In the genomic region with DNA sequence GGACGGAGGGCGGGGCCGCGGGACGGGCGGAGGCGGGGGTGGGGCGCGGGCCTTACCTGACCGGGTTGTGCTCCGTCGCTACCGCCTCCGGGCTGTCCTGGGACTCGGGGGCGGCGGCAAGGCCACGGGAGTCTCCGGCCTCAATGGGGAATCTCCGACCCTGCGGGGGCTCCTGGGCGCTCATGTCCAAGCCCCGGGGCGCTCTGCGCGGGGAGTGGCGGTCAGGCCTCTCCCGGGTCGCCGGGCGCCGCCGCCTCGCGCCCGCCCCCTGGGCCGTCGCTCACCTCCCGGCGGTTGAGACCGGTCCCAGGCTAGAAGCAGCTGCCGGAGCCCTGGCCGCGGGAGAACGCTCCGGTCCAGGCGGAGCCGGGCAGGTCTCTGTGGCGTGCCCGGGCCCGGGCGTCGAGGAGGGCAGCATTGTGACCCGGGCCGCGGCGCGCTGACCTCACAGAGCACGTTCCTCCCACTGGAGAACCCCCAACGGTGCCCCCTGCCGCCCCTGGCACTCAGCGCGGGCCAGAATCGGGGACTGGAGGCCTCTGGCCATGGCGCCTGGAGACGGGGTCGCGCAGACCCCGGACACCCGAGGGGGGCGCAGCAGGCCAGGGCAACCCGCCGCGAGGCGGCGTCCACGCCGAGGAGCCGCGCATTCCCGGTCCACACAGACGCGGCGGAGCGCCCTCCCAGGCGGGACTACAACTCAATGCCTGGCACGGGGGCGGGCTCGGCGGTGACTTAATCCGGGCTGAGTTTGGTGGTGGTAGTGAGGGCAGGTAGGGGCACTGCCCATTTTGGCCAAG, we compare ENCODE assay signal across 8 cellular contexts. TPM values are rescaled to one million over a fixed set of nuclear protein-coding genes. Genes with fewer than 3 reads are reported as not detected.
DNase-seq lines count a peak whose midpoint lies in the region; ATAC-seq and TF ChIP-seq lines count a peak whose summit lies in the region.

No MANE protein-coding gene starts in this region.

- DNase-seq in activated gamma-delta T cell (lab: John Stamatoyannopoulos, UW), result peak; percentile 20
- no peak for DNase-seq in activated gamma-delta T cell treated with Interleukin-2 at 50 U/mL for 16 hours
- peak in 1 of 2 donors; percentile 20 for DNase-seq in activated naive CD4-positive, alpha-beta T cell treated with anti-CD3 and anti-CD28 coated beads, Interleukin-2, amount 50 U/mL, for 72 hours (ENCODE audit: low spot score in 2 of 2)
- peak; percentile 61 to 62 for DNase-seq in cardiac muscle cell (ENCODE audit: low read depth in 1 of 2, low spot score in 1 of 2)
- DNase-seq in occipital lobe (lab: John Stamatoyannopoulos, UW), result peak; percentile 47
- DNase-seq in NCI-H2196 (lab: John Stamatoyannopoulos, UW; ENCODE audit: unreplicated experiment), result no peak

- H3K27ac ChIP-seq in cardiac muscle cell, result peak overlapping the region; percentile 30

- H3K36me3 Mint-ChIP-seq in activated naive CD4-positive, alpha-beta T cell treated with anti-CD3 and anti-CD28 coated beads, Interleukin-2, amount 50 U/mL, for 72 hours, result peaks cover 0 to 6% of the 10 kb centered on the region in 2 donors

- peak overlapping the region; percentile 25 for H3K4me3 ChIP-seq in cardiac muscle cell

- peak; percentile 59 for TF ChIP-seq CTCF in cardiac muscle cell (IDR thresholded peaks at IDR 0.05; ENCODE audit: low read depth, low read length)

- H3K27me3 ChIP-seq in cardiac muscle cell, result no peaks in the 10 kb centered on the region

- H3K4me1 ChIP-seq in cardiac muscle cell (ENCODE audit: low read depth), result peaks cover 7% of the 10 kb centered on the region

- H3K9me3 Mint-ChIP-seq in activated naive CD4-positive, alpha-beta T cell treated with anti-CD3 and anti-CD28 coated beads, Interleukin-2, amount 50 U/mL, for 72 hours, result no peaks in the 10 kb centered on the region

- peaks cover 7% of the 10 kb centered on the region for H3K36me3 ChIP-seq in cardiac muscle cell

- no peak overlapping the region for H3K27ac Mint-ChIP-seq in activated naive CD4-positive, alpha-beta T cell treated with anti-CD3 and anti-CD28 coated beads, Interleukin-2, amount 50 U/mL, for 72 hours

- H3K9me3 ChIP-seq in cardiac muscle cell (ENCODE audit: low read depth), result no peaks in the 10 kb centered on the region

- ATAC-seq in activated naive CD4-positive, alpha-beta T cell treated with anti-CD3 and anti-CD28 coated beads, Interleukin-2, amount 50 U/mL, for 72 hours, result peak; percentile 42 to 50
- ATAC-seq in GM18861 (IDR thresholded peaks at IDR 0.05; ENCODE audit: unreplicated experiment) (no peak), GM21515 (IDR thresholded peaks at IDR 0.05; ENCODE audit: unreplicated experiment) (no peak)

RNA-seq across cellular contexts. Expression of a gene that starts 0.4 kb away (rescaled TPM):
- total RNA-seq in activated naive CD4-positive, alpha-beta T cell treated with anti-CD3 and anti-CD28 coated beads, Interleukin-2, amount 50 U/mL, for 72 hours, result 1 to 10 TPM; 6.7 to 9.7 TPM
- total RNA-seq in cardiac muscle cell (8.6 and 12.0 TPM in 2 replicates), occipital lobe (1.6 TPM)
- 8.7 and 12.3 TPM in 2 replicates for polyA plus RNA-seq in cardiac muscle cell

RNA-seq across cellular contexts. Expression of a gene that starts 0.5 kb away (rescaled TPM):
- total RNA-seq in activated naive CD4-positive, alpha-beta T cell treated with anti-CD3 and anti-CD28 coated beads, Interleukin-2, amount 50 U/mL, for 72 hours, result 1 to 10 TPM; 1.2 to 1.7 TPM
- 2.3 and 8.0 TPM in 2 replicates for total RNA-seq in cardiac muscle cell
- 4.5 and 4.7 TPM in 2 replicates for polyA plus RNA-seq in cardiac muscle cell
- total RNA-seq in occipital lobe, result not detected

RNA-seq across cellular contexts. Expression of a gene that starts 25.8 kb away (rescaled TPM):
- 10 to 100 TPM; 10.6 to 47.0 TPM for total RNA-seq in activated naive CD4-positive, alpha-beta T cell treated with anti-CD3 and anti-CD28 coated beads, Interleukin-2, amount 50 U/mL, for 72 hours
- 263 and 317 TPM in 2 replicates for total RNA-seq in cardiac muscle cell
- 435 and 587 TPM in 2 replicates for polyA plus RNA-seq in cardiac muscle cell
- total RNA-seq in occipital lobe, result 356 TPM

RNA-seq across cellular contexts. Expression of a gene that starts 32.4 kb away (rescaled TPM):
- total RNA-seq in activated naive CD4-positive, alpha-beta T cell treated with anti-CD3 and anti-CD28 coated beads, Interleukin-2, amount 50 U/mL, for 72 hours, result 10 to 100 TPM; 41.8 to 53.0 TPM
- total RNA-seq in cardiac muscle cell (78.7 and 79.5 TPM in 2 replicates), occipital lobe (60.7 TPM)
- polyA plus RNA-seq in cardiac muscle cell, result 56.2 and 56.7 TPM in 2 replicates

Comparison
In these comparisons a context has a peak if more than half of its experiments do, and no peak if none do; other contexts are left out.
1. DNase-seq: peak in activated gamma-delta T cell (single experiment), cardiac muscle cell (2 of 2) and occipital lobe (single experiment); none in activated gamma-delta T cell treated with Interleukin-2 at 50 U/mL for 16 hours (single experiment) and NCI-H2196 (single experiment).
2. ATAC-seq: peak in activated naive CD4-positive, alpha-beta T cell treated with anti-CD3 and anti-CD28 coated beads, Interleukin-2, amount 50 U/mL, for 72 hours (2 of 2); none in GM18861 (single experiment) and GM21515 (single experiment).